Comparison of ENCODE assay signal across 21 cellular contexts in the genomic region with DNA sequence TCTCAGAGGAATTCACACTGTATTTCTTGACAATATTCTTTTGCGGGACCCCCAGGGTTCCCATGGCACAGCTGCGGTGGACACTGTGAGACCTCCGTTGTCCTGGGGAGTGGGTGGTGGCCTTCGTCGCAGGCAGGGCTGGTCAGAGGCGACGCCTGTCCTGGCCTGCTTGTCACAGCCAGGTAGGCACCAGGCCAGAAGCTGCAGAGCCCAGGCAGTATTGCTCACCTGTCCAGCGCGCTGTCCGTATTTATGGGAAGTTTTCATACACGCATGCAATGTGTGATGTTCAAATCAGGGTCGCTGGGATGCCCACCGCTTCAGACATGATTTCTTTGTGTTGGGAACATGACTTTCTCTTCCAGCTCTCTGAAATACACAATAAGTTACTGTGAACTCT.
"Had no signal": no experiment of that assay in that cellular context is flagged by ENCODE, and none has a peak within 500 bp of the region (broad histone marks: within the 10 kb centered on the region; RNA-seq: fewer than 3 reads in every experiment).

No MANE protein-coding gene starts in this region.

- H3K36me3 Mint-ChIP-seq: activated CD4-positive, alpha-beta memory T cell treated with anti-CD3 and anti-CD28 coated beads for 36 hours had no signal

- H3K36me3 ChIP-seq: brain microvascular endothelial cell had no signal

- H3K27ac ChIP-seq: brain microvascular endothelial cell had no signal

- H3K27me3 Mint-ChIP-seq: activated CD4-positive, alpha-beta memory T cell treated with anti-CD3 and anti-CD28 coated beads for 36 hours; activated CD4-positive, alpha-beta T cell treated with anti-CD3 and anti-CD28 coated beads for 36 hours; activated CD4-positive, alpha-beta T cell treated with anti-CD3 and anti-CD28 coated beads, Interleukin-2, amount 10 ng/mL, durations not matched to agents 24 days and 14 days; activated naive CD8-positive, alpha-beta T cell; activated T-helper 17 cell treated with anti-CD3 and anti-CD28 coated beads, Interleukin-2, amount 50 U/mL, for 72 hours had no signal

- H3K27ac Mint-ChIP-seq: activated CD4-positive, alpha-beta memory T cell treated with anti-CD3 and anti-CD28 coated beads for 36 hours; activated CD4-positive, alpha-beta T cell treated with anti-CD3 and anti-CD28 coated beads for 36 hours; activated CD4-positive, alpha-beta T cell treated with anti-CD3 and anti-CD28 coated beads, Interleukin-2, amount 10 ng/mL, durations not matched to agents 24 days and 14 days; activated CD8-positive, alpha-beta T cell treated with anti-CD3 and anti-CD28 coated beads, Interleukin-2, amount 10 ng/mL, durations not matched to agents 7 days and 5 days; activated naive CD8-positive, alpha-beta T cell; activated T-helper 17 cell treated with anti-CD3 and anti-CD28 coated beads, Interleukin-2, amount 50 U/mL, for 72 hours; endodermal cell had no signal

- H3K9me3 Mint-ChIP-seq: activated CD4-positive, alpha-beta memory T cell treated with anti-CD3 and anti-CD28 coated beads for 36 hours; activated CD4-positive, alpha-beta T cell treated with anti-CD3 and anti-CD28 coated beads, Interleukin-2, amount 10 ng/mL, durations not matched to agents 24 days and 14 days; activated T-cell treated with anti-CD3 and anti-CD28 coated beads, Interleukin-2, amount 50 U/mL, for 4 hours; activated T-helper 17 cell treated with anti-CD3 and anti-CD28 coated beads, Interleukin-2, amount 50 U/mL, for 72 hours had no signal

- H3K27me3 ChIP-seq: brain microvascular endothelial cell had no signal

- H3K4me3 Mint-ChIP-seq: activated CD4-positive, alpha-beta memory T cell treated with anti-CD3 and anti-CD28 coated beads for 36 hours; activated CD4-positive, alpha-beta T cell treated with anti-CD3 and anti-CD28 coated beads for 36 hours; activated CD4-positive, alpha-beta T cell treated with anti-CD3 and anti-CD28 coated beads, Interleukin-2, amount 10 ng/mL, durations not matched to agents 24 days and 14 days; activated CD8-positive, alpha-beta T cell treated with anti-CD3 and anti-CD28 coated beads, Interleukin-2, amount 10 ng/mL, durations not matched to agents 7 days and 5 days; activated naive CD8-positive, alpha-beta T cell; activated T-cell treated with anti-CD3 and anti-CD28 coated beads, Interleukin-2, amount 50 U/mL, for 4 hours; activated T-helper 17 cell treated with anti-CD3 and anti-CD28 coated beads, Interleukin-2, amount 50 U/mL, for 72 hours; endodermal cell had no signal

- ATAC-seq: activated CD4-positive, alpha-beta T cell treated with anti-CD3 and anti-CD28 coated beads for 36 hours; activated CD8-positive, alpha-beta T cell treated with anti-CD3 and anti-CD28 coated beads, Interleukin-2, amount 10 ng/mL, durations not matched to agents 7 days and 5 days; activated T-cell treated with anti-CD3 and anti-CD28 coated beads, Interleukin-2, amount 50 U/mL, for 4 hours; activated T-helper 17 cell treated with anti-CD3 and anti-CD28 coated beads, Interleukin-2, amount 50 U/mL, for 72 hours; esophagus mucosa had no signal

- DNase-seq: activated CD4-positive, alpha-beta memory T cell treated with anti-CD3 and anti-CD28 coated beads for 36 hours; activated CD4-positive, alpha-beta T cell treated with anti-CD3 and anti-CD28 coated beads for 36 hours; activated CD4-positive, alpha-beta T cell treated with anti-CD3 and anti-CD28 coated beads, Interleukin-2, amount 10 ng/mL, durations not matched to agents 24 days and 14 days; activated CD4-positive, CD25-positive, alpha-beta regulatory T cell; activated CD4-positive, CD25-positive, alpha-beta regulatory T cell treated with anti-CD3 and anti-CD28 coated beads, Interleukin-2, amount 50 U/mL, for 72 hours; activated CD8-positive, alpha-beta T cell treated with anti-CD3 and anti-CD28 coated beads, Interleukin-2, amount 10 ng/mL, durations not matched to agents 7 days and 5 days; activated effector memory CD4-positive, alpha-beta T cell treated with Interleukin-2 at 50 U/mL for 16 hours; activated gamma-delta T cell treated with Interleukin-2 at 50 U/mL for 16 hours; activated naive CD4-positive, alpha-beta T cell treated with Interleukin-2 at 50 U/mL for 16 hours; activated T-cell treated with anti-CD3 and anti-CD28 coated beads, Interleukin-2, amount 50 U/mL, for 4 hours; amniotic stem cell; anterior cingulate cortex; brain microvascular endothelial cell; caudate nucleus; effector memory CD4-positive, alpha-beta T cell; endodermal cell; foreskin fibroblast; T-helper 2 cell had no signal

- H3K4me1 Mint-ChIP-seq: activated CD4-positive, alpha-beta T cell treated with anti-CD3 and anti-CD28 coated beads, Interleukin-2, amount 10 ng/mL, durations not matched to agents 24 days and 14 days; activated T-helper 17 cell treated with anti-CD3 and anti-CD28 coated beads, Interleukin-2, amount 50 U/mL, for 72 hours; endodermal cell had no signal
